23 cellular contexts compared by ENCODE assay signal in genomic region chr3:14581334-14582072, GRCh38. TPM values are rescaled to one million over a fixed set of nuclear protein-coding genes. Genes with fewer than 3 reads are reported as not detected.
"Had no signal": no experiment of that assay in that cellular context is flagged by ENCODE, and none has a peak within 500 bp of the region (broad histone marks: within the 10 kb centered on the region; RNA-seq: fewer than 3 reads in every experiment).

No MANE protein-coding gene starts in this region.

- H3K36me3 ChIP-seq: colonic mucosa, right atrium auricular region, sigmoid colon, thoracic aorta, transverse colon had no signal

- DNase-seq: colonic mucosa; dermis blood vessel endothelial cell; foreskin keratinocyte; head of caudate nucleus; left colon; left ventricle myocardium superior; mesenchymal stem cell; midbrain; naive B cell; occipital lobe; sigmoid colon; stimulated activated CD4-positive, alpha-beta T cell treated with anti-CD3 and anti-CD28 coated beads, Interleukin-2, amount 100 ng/mL, for 24 hours; stimulated activated CD4-positive, alpha-beta T cell treated with anti-CD3 and anti-CD28 coated beads, Interleukin-4, amount 100 ng/mL, for 4 hours; stimulated activated naive B cell treated with anti-CD40 and anti-IgM and Interleukin-4, amounts not matched to agents 10 μg/mL and 1 μg/mL and 100 μg/mL, for 72 hours; stimulated activated naive CD8-positive, alpha-beta T cell treated with anti-CD3 and anti-CD28 coated beads, Interleukin-15, amount 100 ng/mL, for 72 hours; transverse colon had no signal

- H3K4me1 ChIP-seq: colonic mucosa, foreskin keratinocyte, right atrium auricular region, sigmoid colon, transverse colon had no signal

- ATAC-seq: foreskin keratinocyte; left colon; left ventricle myocardium superior; stimulated activated naive B cell treated with anti-CD40 and anti-IgM and Interleukin-4, amounts not matched to agents 10 μg/mL and 1 μg/mL and 100 μg/mL, for 72 hours; stimulated activated naive CD8-positive, alpha-beta T cell treated with anti-CD3 and anti-CD28 coated beads, Interleukin-15, amount 100 ng/mL, for 72 hours had no signal

- H3K4me3 ChIP-seq: colonic mucosa, hepatocyte, lung, right atrium auricular region, sigmoid colon, skin epidermis, thoracic aorta, transverse colon had no signal

- H3K27me3 ChIP-seq: colonic mucosa, hepatocyte, right atrium auricular region, sigmoid colon, transverse colon had no signal

- H3K79me2 ChIP-seq: hepatocyte had no signal

- H3K27ac ChIP-seq: colonic mucosa, foreskin keratinocyte, hepatocyte, right atrium auricular region, sigmoid colon, skin epidermis, thoracic aorta, transverse colon had no signal

- H3K4me2 ChIP-seq: hepatocyte had no signal

- H2AFZ ChIP-seq: hepatocyte had no signal

- H3K9me3 ChIP-seq: colonic mucosa, right atrium auricular region, sigmoid colon, thoracic aorta, transverse colon had no signal

RNA-seq across cellular contexts. Expression of gene GRIP2, which starts 41.4 kb away (rescaled TPM):
- total RNA-seq: epithelial cell of proximal tubule, kidney epithelial cell had no signal
